Comparison of ENCODE assay signal across 1 cellular context in genomic region chr18:48034651-48035555, GRCh38.
TF ChIP-seq lines count a peak whose summit lies in the region.

No MANE protein-coding gene starts in this region.

TF ChIP-seq in H1, 55 proteins besides CTCF, POLR2A, EP300 and RAD21:
- TF ChIP-seq TEAD4 (IDR thresholded peaks at IDR 0.05; ENCODE audit: low read depth, low read length) (no peak), SIN3A (conservative IDR thresholded peaks at IDR 0.05 in 1 of 2, IDR thresholded peaks at IDR 0.05 in 1 of 2; ENCODE audit: low read depth in 1 of 2, low read length in 2 of 2) (no peak), MAFK (IDR thresholded peaks at IDR 0.05; ENCODE audit: low read depth, low read length) (no peak), BCL11A (IDR thresholded peaks at IDR 0.05; ENCODE audit: low read depth in 2 of 2, low read length in 2 of 2) (no peak), TCF12 (IDR thresholded peaks at IDR 0.05; ENCODE audit: low read depth, low read length) (no peak), ATF3 (IDR thresholded peaks at IDR 0.05; ENCODE audit: insufficient read depth, low read depth, low read length) (no peak), ASH2L (IDR thresholded peaks at IDR 0.05; ENCODE audit: low read length) (no peak), SAP30 (IDR thresholded peaks at IDR 0.05; ENCODE audit: insufficient read depth, insufficient replicate concordance, low read length) (no peak), ATF2 (IDR thresholded peaks at IDR 0.05; ENCODE audit: low read length) (no peak), BRCA1 (IDR thresholded peaks at IDR 0.05; ENCODE audit: low read depth, low read length) (no peak), TAF1 (IDR thresholded peaks at IDR 0.05; ENCODE audit: low read depth, low read length) (no peak), HDAC2 (IDR thresholded peaks at IDR 0.05; ENCODE audit: borderline replicate concordance in 1 of 2, low read depth in 2 of 2, low read length in 2 of 2) (no peak), SP4 (IDR thresholded peaks at IDR 0.05; ENCODE audit: low read length) (no peak), RFX5 (IDR thresholded peaks at IDR 0.05; ENCODE audit: borderline replicate concordance, low read depth, low read length) (no peak), ZNF274 (IDR thresholded peaks at IDR 0.05; ENCODE audit: borderline replicate concordance, extremely low read depth, low read length) (no peak), SP1 (IDR thresholded peaks at IDR 0.05; ENCODE audit: low read depth, low read length) (no peak), CHD7 (IDR thresholded peaks at IDR 0.05; ENCODE audit: insufficient replicate concordance, low read length) (no peak), EGR1 (IDR thresholded peaks at IDR 0.05; ENCODE audit: borderline replicate concordance, low read depth, low read length) (no peak)
TF ChIP-seq in H1: peak in this region for 0.
